In genomic region chr1:33280091-33280661, GRCh38 we compare ENCODE assay signal across 21 cellular contexts. TPM values are rescaled to one million over a fixed set of nuclear protein-coding genes. Genes with fewer than 3 reads are reported as not detected.
"Had no signal": no experiment of that assay in that cellular context is flagged by ENCODE, and none has a peak within 500 bp of the region (broad histone marks: within the 10 kb centered on the region; RNA-seq: fewer than 3 reads in every experiment).

No MANE protein-coding gene starts in this region.

- H3K4me1 Mint-ChIP-seq: endodermal cell; nephron; stimulated activated effector memory CD8-positive, alpha-beta T cell treated with anti-CD3 and anti-CD28 coated beads, Interleukin-12 subunit alpha, Interleukin-12 subunit beta, amount 100 ng/mL, for 72 hours had no signal

- H3K27ac Mint-ChIP-seq: activated naive CD8-positive, alpha-beta T cell; activated T-cell treated with anti-CD3 and anti-CD28 coated beads, Interleukin-2, amount 50 U/mL, for 72 hours; endodermal cell; nephron; progenitor cell of endocrine pancreas; stimulated activated effector memory CD8-positive, alpha-beta T cell treated with anti-CD3 and anti-CD28 coated beads, Interleukin-12 subunit alpha, Interleukin-12 subunit beta, amount 100 ng/mL, for 72 hours; T-helper 1 cell treated with Interleukin-12 subunit alpha and Interleukin-12 subunit beta and Interleukin-4 antibody, amounts not matched to agents 30 μg/mL and 1 μg/mL, for 36 hours had no signal

- H3K9me3 Mint-ChIP-seq: activated T-cell treated with anti-CD3 and anti-CD28 coated beads, Interleukin-2, amount 50 U/mL, for 72 hours; endodermal cell; nephron; stimulated activated effector memory CD8-positive, alpha-beta T cell treated with anti-CD3 and anti-CD28 coated beads, Interleukin-12 subunit alpha, Interleukin-12 subunit beta, amount 100 ng/mL, for 72 hours; T-helper 1 cell treated with Interleukin-12 subunit alpha and Interleukin-12 subunit beta and Interleukin-4 antibody, amounts not matched to agents 30 μg/mL and 1 μg/mL, for 36 hours had no signal

- H3K27me3 Mint-ChIP-seq: activated naive CD8-positive, alpha-beta T cell; progenitor cell of endocrine pancreas had no signal

- H3K4me3 Mint-ChIP-seq: activated naive CD8-positive, alpha-beta T cell; activated T-cell treated with anti-CD3 and anti-CD28 coated beads, Interleukin-2, amount 50 U/mL, for 72 hours; endodermal cell; nephron; stimulated activated effector memory CD8-positive, alpha-beta T cell treated with anti-CD3 and anti-CD28 coated beads, Interleukin-12 subunit alpha, Interleukin-12 subunit beta, amount 100 ng/mL, for 72 hours; T-helper 1 cell treated with Interleukin-12 subunit alpha and Interleukin-12 subunit beta and Interleukin-4 antibody, amounts not matched to agents 30 μg/mL and 1 μg/mL, for 36 hours had no signal

- DNase-seq: activated CD4-positive, CD25-positive, alpha-beta regulatory T cell treated with anti-CD3 and anti-CD28 coated beads, Interleukin-2, amount 50 U/mL, for 72 hours; activated gamma-delta T cell treated with Interleukin-2 at 50 U/mL for 16 hours; activated T-cell treated with anti-CD3 and anti-CD28 coated beads, Interleukin-2, amount 50 U/mL, for 72 hours; amygdala; caudate nucleus; endodermal cell; foreskin keratinocyte; islet precursor cell; occipital lobe; stimulated activated CD4-positive, alpha-beta T cell treated with anti-CD3 and anti-CD28 coated beads, Interleukin-4, amount 100 ng/mL, for 24 hours had no signal

- ATAC-seq: activated T-cell treated with anti-CD3 and anti-CD28 coated beads, Interleukin-2, amount 50 U/mL, for 72 hours; body of pancreas; foreskin keratinocyte; stimulated activated effector memory CD8-positive, alpha-beta T cell treated with anti-CD3 and anti-CD28 coated beads, Interleukin-12 subunit alpha, Interleukin-12 subunit beta, amount 100 ng/mL, for 72 hours had no signal

RNA-seq across cellular contexts. Expression of gene A3GALT2, which starts 40.7 kb away (rescaled TPM):
- total RNA-seq: activated CD8-positive, alpha-beta memory T cell treated with anti-CD3 and anti-CD28 coated beads for 36 hours; activated T-cell treated with anti-CD3 and anti-CD28 coated beads, Interleukin-2, amount 50 U/mL, for 72 hours; body of pancreas; endodermal cell; fibroblast of lung; foreskin keratinocyte; hepatocyte; occipital lobe; smooth muscle cell; ureter had no signal
